Comparison of ENCODE assay signal across 8 cellular contexts in genomic region chrY:13478126-13478750, GRCh38. TPM values are rescaled to one million over a fixed set of nuclear protein-coding genes. Genes with fewer than 3 reads are reported as not detected.
A peak's percentile ranks its signal among the peaks of the same experiment; 100 is the strongest.
DNase-seq lines count a peak whose midpoint lies in the region; ATAC-seq and TF ChIP-seq lines count a peak whose summit lies in the region.

No MANE protein-coding gene starts in this region.

- H3K9ac ChIP-seq in PC-3 (ENCODE audit: low read length), result no peak overlapping the region

- H3K27me3 ChIP-seq in CD4-positive, CD25-positive, alpha-beta regulatory T cell (ENCODE audit: control insufficient read depth, insufficient read depth, low read length), result no peaks in the 10 kb centered on the region
- no peaks in the 10 kb centered on the region for H3K27me3 ChIP-seq in PC-3 (ENCODE audit: low read length)

- H3K4me1 ChIP-seq in CD4-positive, CD25-positive, alpha-beta regulatory T cell (ENCODE audit: control insufficient read depth, insufficient read depth, low read length, poor library complexity, severe bottlenecking), result no peaks in the 10 kb centered on the region
- no peaks in the 10 kb centered on the region for H3K4me1 ChIP-seq in PC-3 (ENCODE audit: insufficient read depth, low read length)

- H3K27ac ChIP-seq in CD4-positive, CD25-positive, alpha-beta regulatory T cell (ENCODE audit: insufficient read depth, low read length, poor library complexity, severe bottlenecking), result peak overlapping the region; percentile 95
- no peak overlapping the region for H3K27ac ChIP-seq in PC-3 (ENCODE audit: low read length)

- peak overlapping the region; percentile 95 for H3K4me3 ChIP-seq in CD4-positive, CD25-positive, alpha-beta regulatory T cell (ENCODE audit: low read depth, low read length)
- H3K4me3 ChIP-seq in PC-3 (ENCODE audit: low read length), result no peak overlapping the region

- H3K4me3 Mint-ChIP-seq in CD4-positive, CD25-positive, alpha-beta regulatory T cell, result peak overlapping the region in 1 of 4 donors; percentile 99

- no peak overlapping the region for H2AFZ ChIP-seq in PC-3 (ENCODE audit: low read length)

- intact Hi-C loops in PC-3 (cut with micrococcal nuclease), result no loop called here

- CTCF ChIA-PET in PC-3 (lab: Charles Lee), result no interaction called here

- no peaks in the 10 kb centered on the region for H3K9me2 ChIP-seq in PC-3 (replicated peaks; ENCODE audit: low read length)

- H3K9me3 ChIP-seq in CD4-positive, CD25-positive, alpha-beta regulatory T cell (ENCODE audit: control insufficient read depth in 2 of 2, low read length in 2 of 2), result no peaks in the 10 kb centered on the region
- H3K9me3 ChIP-seq in PC-3 (ENCODE audit: low read length), result no peaks in the 10 kb centered on the region

- no peak overlapping the region for H3K4me2 ChIP-seq in PC-3 (ENCODE audit: low read length)

- POLR2A ChIA-PET in PC-3 (lab: Charles Lee; ENCODE audit: unreplicated experiment), result no interaction called here

- TF ChIP-seq CTCF in PC-3 (conservative IDR thresholded peaks at IDR 0.05; ENCODE audit: low read depth, low read length), result no peak

- no peaks in the 10 kb centered on the region for H4K20me1 ChIP-seq in PC-3 (ENCODE audit: low read length)

- peaks cover 0 to 28% (median 5%) of the 10 kb centered on the region in 4 donors for H3K4me1 Mint-ChIP-seq in CD4-positive, CD25-positive, alpha-beta regulatory T cell

- BruUV-seq in PC-3 (replicated peaks; lab: Mats Ljungman, UMichigan), result no TSS peak

- H3K9me3 Mint-ChIP-seq in CD4-positive, CD25-positive, alpha-beta regulatory T cell, result peaks cover 0 to 2% (median 0%) of the 10 kb centered on the region in 7 donors

- H3K36me3 Mint-ChIP-seq in CD4-positive, CD25-positive, alpha-beta regulatory T cell, result no peaks in the 10 kb centered on the region

- peak overlapping the region in 1 of 3 donors; percentile 99 for H3K27ac Mint-ChIP-seq in CD4-positive, CD25-positive, alpha-beta regulatory T cell

- peaks cover 2% of the 10 kb centered on the region for H3K36me3 ChIP-seq in CD4-positive, CD25-positive, alpha-beta regulatory T cell (ENCODE audit: control insufficient read depth, insufficient read depth, low read length)
- no peaks in the 10 kb centered on the region for H3K36me3 ChIP-seq in PC-3 (ENCODE audit: low read depth, low read length)

- no peaks in the 10 kb centered on the region for H3K27me3 Mint-ChIP-seq in CD4-positive, CD25-positive, alpha-beta regulatory T cell

- ATAC-seq in CD4-positive, CD25-positive, alpha-beta regulatory T cell (ENCODE audit: low read depth in 2 of 2), result peak; percentile 37 to 40
- ATAC-seq in HG03280 (IDR thresholded peaks at IDR 0.05; ENCODE audit: unreplicated experiment) (peak; percentile 49), HG03457 (IDR thresholded peaks at IDR 0.05; ENCODE audit: unreplicated experiment) (no peak), PC-3 (no peak)

- H3F3A ChIP-seq in PC-3 (ENCODE audit: low read length, unreplicated experiment), result no peaks in the 10 kb centered on the region

- peak in 1 of 3 donors; percentile 39 for DNase-seq in CD4-positive, CD25-positive, alpha-beta regulatory T cell
- DNase-seq in activated CD4-positive, CD25-positive, alpha-beta regulatory T cell treated with anti-CD3 and anti-CD28 coated beads, Interleukin-2, amount 50 U/mL, for 16 hours (ENCODE audit: low read depth, low spot score), result peak; percentile 21
- DNase-seq in globus pallidus (ENCODE audit: low spot score) (peak; percentile 64), PC-3 (no peak), kidney tubule cell (ENCODE audit: low spot score) (no peak)
- peak; percentile 9 to 36 for DNase-seq in stimulated activated CD4-positive, alpha-beta T cell treated with anti-CD3 and anti-CD28 coated beads, Interleukin-4, amount 100 ng/mL, for 48 hours (ENCODE audit: low read depth in 2 of 2)

- H3K79me2 ChIP-seq in PC-3 (ENCODE audit: low read length), result no peaks in the 10 kb centered on the region

RNA-seq across cellular contexts. Expression of gene UTY, which starts 1.6 kb away (rescaled TPM):
- total RNA-seq in CD4-positive, CD25-positive, alpha-beta regulatory T cell, result not detected
- 10 to 100 TPM in 1 of 4 donors, not detected in 3; 14.6 TPM for polyA plus RNA-seq in CD4-positive, CD25-positive, alpha-beta regulatory T cell
- not detected in 2 replicates for total RNA-seq in PC-3 (2014; rRNA removed)

Comparison
In these comparisons a context has a peak if more than half of its experiments do, and no peak if none do; other contexts are left out.
1. ATAC-seq: peak in CD4-positive, CD25-positive, alpha-beta regulatory T cell (2 of 2) and HG03280 (single experiment); none in HG03457 (single experiment) and PC-3 (single experiment).
2. DNase-seq: peak in activated CD4-positive, CD25-positive, alpha-beta regulatory T cell treated with anti-CD3 and anti-CD28 coated beads, Interleukin-2, amount 50 U/mL, for 16 hours (single experiment), globus pallidus (single experiment) and stimulated activated CD4-positive, alpha-beta T cell treated with anti-CD3 and anti-CD28 coated beads, Interleukin-4, amount 100 ng/mL, for 48 hours (2 of 2); none in PC-3 (single experiment) and kidney tubule cell (single experiment).